Comparison of ENCODE assay signal across 22 cellular contexts in genomic region chr9:36902861-36903524, GRCh38.
"Had no signal": no experiment of that assay in that cellular context is flagged by ENCODE, and none has a peak within 500 bp of the region (broad histone marks: within the 10 kb centered on the region; RNA-seq: fewer than 3 reads in every experiment).

No MANE protein-coding gene starts in this region.

- H3K4me2 ChIP-seq: smooth muscle cell had no signal

- H3K27me3 ChIP-seq: colonic mucosa, gastrocnemius medialis had no signal

- H3K4me3 Mint-ChIP-seq: activated CD4-positive, alpha-beta memory T cell treated with anti-CD3 and anti-CD28 coated beads for 36 hours; activated CD4-positive, alpha-beta T cell treated with anti-CD3 and anti-CD28 coated beads, Interleukin-2, amount 10 ng/mL, durations not matched to agents 24 days and 14 days; activated naive CD8-positive, alpha-beta T cell; neural crest cell; T-helper 17 cell had no signal

- ATAC-seq: gastrocnemius medialis, psoas muscle, T-helper 17 cell had no signal

- H3K9ac ChIP-seq: parathyroid adenoma had no signal

- H3K4me1 ChIP-seq: colonic mucosa, gastrocnemius medialis, left ventricle myocardium inferior, parathyroid adenoma, psoas muscle, tibial nerve had no signal

- DNase-seq: activated naive CD4-positive, alpha-beta T cell treated with Interleukin-2 at 50 U/mL for 16 hours; anterior cingulate cortex; colonic mucosa; effector memory CD4-positive, alpha-beta T cell; gastrocnemius medialis; glutamatergic neuron; left ventricle myocardium inferior; nucleus accumbens; psoas muscle; stimulated activated CD4-positive, alpha-beta T cell treated with anti-CD3 and anti-CD28 coated beads, Interleukin-4, amount 100 ng/mL, for 4 hours; stimulated activated naive CD4-positive, alpha-beta T cell; T-helper 17 cell; WERI-Rb-1 had no signal

- H3K4me1 Mint-ChIP-seq: neural crest cell had no signal

- H3K4me3 ChIP-seq: colonic mucosa, gastrocnemius medialis, left ventricle myocardium inferior, lung, psoas muscle, smooth muscle cell, tibial nerve had no signal

- H3K36me3 ChIP-seq: colonic mucosa, gastrocnemius medialis, left ventricle myocardium inferior, tibial nerve had no signal

- H3K36me3 Mint-ChIP-seq: activated CD4-positive, alpha-beta memory T cell treated with anti-CD3 and anti-CD28 coated beads for 36 hours; activated naive CD8-positive, alpha-beta T cell had no signal

- H2AFZ ChIP-seq: parathyroid adenoma had no signal

- H3K79me2 ChIP-seq: parathyroid adenoma had no signal

- H3K27ac ChIP-seq: colonic mucosa, gastrocnemius medialis, left ventricle myocardium inferior, parathyroid adenoma, psoas muscle, tibial nerve, WERI-Rb-1 had no signal

- H3K9me3 Mint-ChIP-seq: activated CD4-positive, alpha-beta memory T cell treated with anti-CD3 and anti-CD28 coated beads for 36 hours; activated CD4-positive, alpha-beta T cell treated with anti-CD3 and anti-CD28 coated beads, Interleukin-2, amount 10 ng/mL, durations not matched to agents 24 days and 14 days; activated T-cell treated with anti-CD3 and anti-CD28 coated beads, Interleukin-2, amount 50 U/mL, for 72 hours; neural crest cell had no signal

- H3K27ac Mint-ChIP-seq: activated CD4-positive, alpha-beta memory T cell treated with anti-CD3 and anti-CD28 coated beads for 36 hours; activated CD4-positive, alpha-beta T cell treated with anti-CD3 and anti-CD28 coated beads, Interleukin-2, amount 10 ng/mL, durations not matched to agents 24 days and 14 days; activated naive CD8-positive, alpha-beta T cell; activated T-cell treated with anti-CD3 and anti-CD28 coated beads, Interleukin-2, amount 50 U/mL, for 72 hours; T-helper 17 cell had no signal

- H3K9me3 ChIP-seq: colonic mucosa, gastrocnemius medialis, left ventricle myocardium inferior, psoas muscle, tibial nerve had no signal
